Comparison of ENCODE assay signal across 1 cellular context in the genomic region with DNA sequence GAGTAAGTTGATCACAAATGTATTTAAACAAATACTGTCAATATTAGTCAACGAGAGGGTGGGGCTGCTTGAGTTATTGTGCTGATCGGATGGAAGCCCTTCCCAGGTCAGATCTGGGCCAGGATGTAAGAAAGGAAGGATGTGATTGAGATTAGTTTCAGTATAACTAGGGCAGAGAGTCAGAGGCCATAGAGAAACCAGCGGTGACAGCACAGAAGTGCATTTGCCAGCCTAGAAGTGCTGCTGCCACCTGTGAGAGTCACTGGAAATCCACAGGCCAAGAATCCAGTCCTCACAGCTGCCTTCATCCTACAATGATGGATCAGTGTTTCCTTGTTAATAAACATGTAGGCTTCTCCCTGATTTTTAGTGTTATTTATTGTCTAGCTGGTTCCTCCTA.
TF ChIP-seq lines count a peak whose summit lies in the region.

No MANE protein-coding gene starts in this region.

TF ChIP-seq in HCT116, 20 proteins besides CTCF, POLR2A, EP300 and RAD21 (continued from another document):
- TF ChIP-seq, protein P1, sequence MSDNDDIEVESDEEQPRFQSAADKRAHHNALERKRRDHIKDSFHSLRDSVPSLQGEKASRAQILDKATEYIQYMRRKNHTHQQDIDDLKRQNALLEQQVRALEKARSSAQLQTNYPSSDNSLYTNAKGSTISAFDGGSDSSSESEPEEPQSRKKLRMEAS (IDR thresholded peaks at IDR 0.05), result no peak
- TF ChIP-seq ZNF274 (IDR thresholded peaks at IDR 0.05; ENCODE audit: low read depth, low read length) (no peak), POLR2AphosphoS5 (IDR thresholded peaks at IDR 0.05; ENCODE audit: low read depth, low read length) (no peak), EZH2phosphoT487 (IDR thresholded peaks at IDR 0.05; ENCODE audit: borderline replicate concordance) (no peak), JUND (IDR thresholded peaks at IDR 0.05) (no peak), SRF (IDR thresholded peaks at IDR 0.05; ENCODE audit: low read depth) (no peak), TCF7L2 (IDR thresholded peaks at IDR 0.05; ENCODE audit: borderline replicate concordance, extremely low read depth, insufficient read depth, insufficient read length) (no peak), FOSL1 (IDR thresholded peaks at IDR 0.05; ENCODE audit: low read depth) (no peak), EGR1 (IDR thresholded peaks at IDR 0.05; ENCODE audit: low read depth) (no peak)
- TF ChIP-seq, protein P2, sequence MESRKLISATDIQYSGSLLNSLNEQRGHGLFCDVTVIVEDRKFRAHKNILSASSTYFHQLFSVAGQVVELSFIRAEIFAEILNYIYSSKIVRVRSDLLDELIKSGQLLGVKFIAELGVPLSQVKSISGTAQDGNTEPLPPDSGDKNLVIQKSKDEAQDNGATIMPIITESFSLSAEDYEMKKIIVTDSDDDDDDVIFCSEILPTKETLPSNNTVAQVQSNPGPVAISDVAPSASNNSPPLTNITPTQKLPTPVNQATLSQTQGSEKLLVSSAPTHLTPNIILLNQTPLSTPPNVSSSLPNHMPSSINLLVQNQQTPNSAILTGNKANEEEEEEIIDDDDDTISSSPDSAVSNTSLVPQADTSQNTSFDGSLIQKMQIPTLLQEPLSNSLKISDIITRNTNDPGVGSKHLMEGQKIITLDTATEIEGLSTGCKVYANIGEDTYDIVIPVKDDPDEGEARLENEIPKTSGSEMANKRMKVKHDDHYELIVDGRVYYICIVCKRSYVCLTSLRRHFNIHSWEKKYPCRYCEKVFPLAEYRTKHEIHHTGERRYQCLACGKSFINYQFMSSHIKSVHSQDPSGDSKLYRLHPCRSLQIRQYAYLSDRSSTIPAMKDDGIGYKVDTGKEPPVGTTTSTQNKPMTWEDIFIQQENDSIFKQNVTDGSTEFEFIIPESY (IDR thresholded peaks at IDR 0.05; ENCODE audit: extremely low read depth, insufficient replicate concordance, low read length), result no peak
